33 cellular contexts compared by ENCODE assay signal in genomic region chr2:175437167-175437566, GRCh38.
"Had no signal": no experiment of that assay in that cellular context is flagged by ENCODE, and none has a peak within 500 bp of the region (broad histone marks: within the 10 kb centered on the region; RNA-seq: fewer than 3 reads in every experiment).

No MANE protein-coding gene starts in this region.

- DNase-seq: activated effector memory CD4-positive, alpha-beta T cell treated with anti-CD3 and anti-CD28 coated beads, Interleukin-2, amount 50 U/mL, for 16 hours; activated effector memory CD4-positive, alpha-beta T cell treated with Interleukin-2 at 50 U/mL for 16 hours; activated gamma-delta T cell; activated gamma-delta T cell treated with Interleukin-2 at 50 U/mL for 16 hours; activated naive CD4-positive, alpha-beta T cell; activated naive CD4-positive, alpha-beta T cell treated with anti-CD3 and anti-CD28 coated beads for 36 hours; activated naive CD4-positive, alpha-beta T cell treated with anti-CD3 and anti-CD28 coated beads, Interleukin-2, amount 10 ng/mL, durations not matched to agents 7 days and 5 days; activated naive CD4-positive, alpha-beta T cell treated with anti-CD3 and anti-CD28 coated beads, Interleukin-2, amount 50 U/mL, for 16 hours; activated naive CD4-positive, alpha-beta T cell treated with Interleukin-2 at 50 U/mL for 16 hours; activated naive CD8-positive, alpha-beta T cell treated with anti-CD3 and anti-CD28 coated beads for 36 hours; activated naive CD8-positive, alpha-beta T cell treated with anti-CD3 and anti-CD28 coated beads, Interleukin-2, amount 10 ng/mL, durations not matched to agents 7 days and 5 days; activated naive CD8-positive, alpha-beta T cell treated with anti-CD3 and anti-CD28 coated beads, Interleukin-2, amount 50 U/mL, for 24 hours; activated T-cell treated with anti-CD3 and anti-CD28 coated beads, Interleukin-2, amount 50 U/mL, for 24 hours; activated T-cell treated with anti-CD3 and anti-CD28 coated beads, Interleukin-2, amount 50 U/mL, for 4 hours; activated T-cell treated with anti-CD3 and anti-CD28 coated beads, Interleukin-2, amount 50 U/mL, for 48 hours; activated T-cell treated with anti-CD3 and anti-CD28 coated beads, Interleukin-2, amount 50 U/mL, for 72 hours; adrenal gland; amniotic stem cell; amygdala; anterior cingulate cortex; aorta; body of pancreas; brain microvascular endothelial cell; caudate nucleus; central memory CD4-positive, alpha-beta T cell; cerebellar nuclear complex had no signal

- H3K27ac ChIP-seq: adrenal gland, ascending aorta, body of pancreas, brain microvascular endothelial cell, breast epithelium, cardiac muscle cell had no signal

- ATAC-seq: activated naive CD4-positive, alpha-beta T cell treated with anti-CD3 and anti-CD28 coated beads, Interleukin-2, amount 50 U/mL, for 72 hours; activated naive CD8-positive, alpha-beta T cell treated with anti-CD3 and anti-CD28 coated beads, Interleukin-2, amount 50 U/mL, for 24 hours; activated T-cell treated with anti-CD3 and anti-CD28 coated beads, Interleukin-2, amount 50 U/mL, for 4 hours; activated T-cell treated with anti-CD3 and anti-CD28 coated beads, Interleukin-2, amount 50 U/mL, for 72 hours; activated T-helper 17 cell treated with anti-CD3 and anti-CD28 coated beads, Interleukin-2, amount 50 U/mL, for 72 hours; body of pancreas had no signal

- H3K9me3 ChIP-seq: adrenal gland, ascending aorta, body of pancreas, breast epithelium had no signal

- H3K4me3 ChIP-seq: adrenal gland, ascending aorta, body of pancreas, breast epithelium, cardiac muscle cell had no signal

- H3K27me3 ChIP-seq: adrenal gland, ascending aorta, body of pancreas, brain microvascular endothelial cell, cardiac muscle cell had no signal

- H3K36me3 ChIP-seq: adrenal gland, ascending aorta, brain microvascular endothelial cell, breast epithelium, cardiac muscle cell had no signal

- H3K4me1 ChIP-seq: adrenal gland, ascending aorta, body of pancreas, breast epithelium had no signal

- FAIRE-seq: astrocyte, bronchial epithelial cell had no signal
